8 cellular contexts compared by ENCODE assay signal in the genomic region with DNA sequence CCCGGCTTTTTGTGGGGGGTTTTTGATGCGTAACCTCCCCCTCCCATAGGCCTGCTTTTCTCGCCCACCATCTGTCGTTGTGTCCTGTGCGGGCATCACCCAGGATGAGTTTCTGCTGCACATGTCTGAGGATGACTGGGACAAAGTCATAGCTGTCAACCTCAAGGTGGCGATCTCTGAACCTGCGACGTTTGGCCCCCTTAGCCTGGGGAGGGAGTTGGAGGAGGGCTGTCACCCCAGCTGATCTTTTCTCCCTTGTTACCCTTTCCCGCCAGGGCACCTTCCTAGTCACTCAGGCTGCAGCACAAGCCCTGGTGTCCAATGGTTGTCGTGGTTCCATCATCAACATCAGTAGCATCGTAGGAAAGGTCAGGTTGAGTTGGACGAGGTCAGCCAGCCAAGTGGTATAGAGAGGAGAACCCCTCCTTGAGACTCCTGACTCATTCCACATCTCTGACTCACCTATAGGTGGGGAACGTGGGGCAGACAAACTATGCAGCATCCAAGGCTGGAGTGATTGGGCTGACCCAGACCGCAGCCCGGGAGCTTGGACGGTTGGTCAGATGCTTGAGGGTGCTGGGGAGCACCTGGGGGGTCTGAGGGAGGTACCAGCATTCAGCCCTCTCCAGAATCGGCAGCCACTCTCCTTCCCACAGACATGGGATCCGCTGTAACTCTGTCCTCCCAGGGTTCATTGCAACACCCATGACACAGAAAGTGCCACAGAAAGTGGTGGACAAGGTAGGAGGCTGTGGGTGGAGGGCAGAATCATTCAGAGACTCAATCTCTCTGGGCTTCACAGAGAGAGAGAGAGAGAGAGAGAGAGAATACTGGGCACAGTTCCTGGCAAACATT. TPM values are rescaled to one million over a fixed set of nuclear protein-coding genes. Genes with fewer than 3 reads are reported as not detected.
DNase-seq lines count a peak whose midpoint lies in the region; ATAC-seq and TF ChIP-seq lines count a peak whose summit lies in the region.

No MANE protein-coding gene starts in this region.

- peak overlapping the region; percentile 77 for H3K4me3 ChIP-seq in iPS-18a (ENCODE audit: low read length)

- H3K27ac ChIP-seq in iPS-18a (ENCODE audit: low read length): no peak overlapping the region

- H3K4me1 Mint-ChIP-seq in Calu3 (ENCODE audit: low read depth, unreplicated experiment): peaks cover 63% of the 10 kb centered on the region
- peaks cover 61% of the 10 kb centered on the region for H3K4me1 Mint-ChIP-seq in activated T-helper 2 cell treated with anti-CD3 and anti-CD28 coated beads, Interferon-gamma antibody, Interleukin-2, Interleukin-4, amounts not matched to agents 10 μg/mL and 5 μg/mL and 100 μg/mL, durations not matched to agents 14 hours and 24 hours and 36 hours (ENCODE audit: low read depth)
- H3K4me1 Mint-ChIP-seq in stimulated activated effector memory CD8-positive, alpha-beta T cell treated with anti-CD3 and anti-CD28 coated beads, Interleukin-12 subunit alpha, Interleukin-12 subunit beta, amount 100 ng/mL, for 72 hours: peaks cover 84% of the 10 kb centered on the region

- CTCF ChIA-PET in Calu3 (lab: Charles Lee): interaction anchor here (0.5 to 1.5 kb wide), 6 partner anchors 15 to 234 kb away, joined by 3 to 7 read pairs (median 4); no protein-coding TSS in a partner anchor

- H3K27me3 Mint-ChIP-seq in Calu3 (ENCODE audit: unreplicated experiment): no peaks in the 10 kb centered on the region
- H3K27me3 Mint-ChIP-seq in activated T-helper 2 cell treated with anti-CD3 and anti-CD28 coated beads, Interferon-gamma antibody, Interleukin-2, Interleukin-4, amounts not matched to agents 10 μg/mL and 5 μg/mL and 100 μg/mL, durations not matched to agents 14 hours and 24 hours and 36 hours (ENCODE audit: low read depth): no peaks in the 10 kb centered on the region

- peak; percentile 61 for DNase-seq in Calu3
- DNase-seq in activated T-helper 2 cell treated with anti-CD3 and anti-CD28 coated beads, Interferon-gamma antibody, Interleukin-2, Interleukin-4, amounts not matched to agents 10 μg/mL and 5 μg/mL and 100 μg/mL, durations not matched to agents 14 hours and 24 hours and 36 hours (ENCODE audit: low spot score): no peak
- DNase-seq in stimulated activated effector memory CD8-positive, alpha-beta T cell treated with anti-CD3 and anti-CD28 coated beads, Interleukin-12 subunit alpha, Interleukin-12 subunit beta, amount 100 ng/mL, for 72 hours (ENCODE audit: low spot score in 2 of 2): peak; percentile 57 to 88

- H3K27me3 ChIP-seq in iPS-18a (ENCODE audit: control insufficient read depth, insufficient read depth, low read length): peaks cover 31% of the 10 kb centered on the region

- peak overlapping the region; percentile 81 for H3K27ac Mint-ChIP-seq in Calu3 (ENCODE audit: unreplicated experiment)
- peak overlapping the region; percentile 97 for H3K27ac Mint-ChIP-seq in activated T-helper 2 cell treated with anti-CD3 and anti-CD28 coated beads, Interferon-gamma antibody, Interleukin-2, Interleukin-4, amounts not matched to agents 10 μg/mL and 5 μg/mL and 100 μg/mL, durations not matched to agents 14 hours and 24 hours and 36 hours
- peak overlapping the region; percentile 98 for H3K27ac Mint-ChIP-seq in stimulated activated effector memory CD8-positive, alpha-beta T cell treated with anti-CD3 and anti-CD28 coated beads, Interleukin-12 subunit alpha, Interleukin-12 subunit beta, amount 100 ng/mL, for 72 hours

- peaks cover 17% of the 10 kb centered on the region for H3K4me1 ChIP-seq in iPS-18a (ENCODE audit: control insufficient read depth, low read depth, low read length)

- peak; percentile 78 for ATAC-seq in stimulated activated effector memory CD8-positive, alpha-beta T cell treated with anti-CD3 and anti-CD28 coated beads, Interleukin-12 subunit alpha, Interleukin-12 subunit beta, amount 100 ng/mL, for 72 hours
- no peak for ATAC-seq in GM18519 (IDR thresholded peaks at IDR 0.05; ENCODE audit: low FRiP score, unreplicated experiment)
- no peak for ATAC-seq in GM21576 (IDR thresholded peaks at IDR 0.05; ENCODE audit: unreplicated experiment)
- no peak for ATAC-seq in HG03095 (IDR thresholded peaks at IDR 0.05; ENCODE audit: unreplicated experiment)

- no peak for TF ChIP-seq EP300 in Ishikawa (IDR thresholded peaks at IDR 0.05; ENCODE audit: borderline replicate concordance)

- no peak for TF ChIP-seq RAD21 in Ishikawa (IDR thresholded peaks at IDR 0.05; ENCODE audit: low read depth)

- no peak for TF ChIP-seq CTCF in Calu3 (IDR thresholded peaks at IDR 0.05; ENCODE audit: unreplicated experiment)

- no TSS peak for BruUV-seq in Calu3 (replicated peaks; lab: Mats Ljungman, UMichigan)

- no peaks in the 10 kb centered on the region for H3K9me3 Mint-ChIP-seq in Calu3 (ENCODE audit: low read depth, unreplicated experiment)
- H3K9me3 Mint-ChIP-seq in activated T-helper 2 cell treated with anti-CD3 and anti-CD28 coated beads, Interferon-gamma antibody, Interleukin-2, Interleukin-4, amounts not matched to agents 10 μg/mL and 5 μg/mL and 100 μg/mL, durations not matched to agents 14 hours and 24 hours and 36 hours: no peaks in the 10 kb centered on the region
- H3K9me3 Mint-ChIP-seq in stimulated activated effector memory CD8-positive, alpha-beta T cell treated with anti-CD3 and anti-CD28 coated beads, Interleukin-12 subunit alpha, Interleukin-12 subunit beta, amount 100 ng/mL, for 72 hours: no peaks in the 10 kb centered on the region

- peaks cover 87% of the 10 kb centered on the region for H3K36me3 Mint-ChIP-seq in Calu3 (ENCODE audit: insufficient read depth, unreplicated experiment)
- peaks cover 48% of the 10 kb centered on the region for H3K36me3 Mint-ChIP-seq in activated T-helper 2 cell treated with anti-CD3 and anti-CD28 coated beads, Interferon-gamma antibody, Interleukin-2, Interleukin-4, amounts not matched to agents 10 μg/mL and 5 μg/mL and 100 μg/mL, durations not matched to agents 14 hours and 24 hours and 36 hours (ENCODE audit: low read depth)
- peaks cover 78% of the 10 kb centered on the region for H3K36me3 Mint-ChIP-seq in stimulated activated effector memory CD8-positive, alpha-beta T cell treated with anti-CD3 and anti-CD28 coated beads, Interleukin-12 subunit alpha, Interleukin-12 subunit beta, amount 100 ng/mL, for 72 hours

- H3K36me3 ChIP-seq in iPS-18a (ENCODE audit: control insufficient read depth, low read depth, low read length): peaks cover 23% of the 10 kb centered on the region

- peak overlapping the region; percentile 49 for H3K9ac ChIP-seq in iPS-18a (ENCODE audit: low read length)

- intact Hi-C loops in Calu3 (cut with micrococcal nuclease; ENCODE audit: unreplicated experiment): loop anchor here (5.0 kb wide), 1 partner anchor 42 kb away; no protein-coding TSS in a partner anchor
- intact Hi-C loops in activated T-helper 2 cell treated with anti-CD3 and anti-CD28 coated beads, Interferon-gamma antibody, Interleukin-2, Interleukin-4, amounts not matched to agents 10 μg/mL and 5 μg/mL and 100 μg/mL, durations not matched to agents 14 hours and 24 hours and 36 hours (cut with micrococcal nuclease): loop anchor here (1.0 to 10.0 kb wide), 3 partner anchors 44 to 361 kb away; a partner anchor contains a TSS

- no peaks in the 10 kb centered on the region for H3K9me3 ChIP-seq in iPS-18a (ENCODE audit: control insufficient read depth, low read depth, low read length)

- H3K4me3 Mint-ChIP-seq in Calu3 (ENCODE audit: low read depth, unreplicated experiment): peak overlapping the region; percentile 97
- H3K4me3 Mint-ChIP-seq in activated T-helper 2 cell treated with anti-CD3 and anti-CD28 coated beads, Interferon-gamma antibody, Interleukin-2, Interleukin-4, amounts not matched to agents 10 μg/mL and 5 μg/mL and 100 μg/mL, durations not matched to agents 14 hours and 24 hours and 36 hours (ENCODE audit: low read depth): peak overlapping the region; percentile 100
- peak overlapping the region; percentile 92 for H3K4me3 Mint-ChIP-seq in stimulated activated effector memory CD8-positive, alpha-beta T cell treated with anti-CD3 and anti-CD28 coated beads, Interleukin-12 subunit alpha, Interleukin-12 subunit beta, amount 100 ng/mL, for 72 hours

TF ChIP-seq in Ishikawa, 13 proteins besides CTCF, POLR2A, EP300 and RAD21:
- TF ChIP-seq NFIC (IDR thresholded peaks at IDR 0.05) (no peak), TEAD4 (IDR thresholded peaks at IDR 0.05) (peak; percentile 32; the same call in 1 of the 2 replicates)

RNA-seq across cellular contexts. Expression of a gene that starts 0.9 kb away (rescaled TPM):
- 40.4 and 41.7 TPM in 2 replicates for total RNA-seq in Calu3 (2022)
- total RNA-seq in activated T-helper 2 cell treated with anti-CD3 and anti-CD28 coated beads, Interferon-gamma antibody, Interleukin-2, Interleukin-4, amounts not matched to agents 10 μg/mL and 5 μg/mL and 100 μg/mL, durations not matched to agents 14 hours and 24 hours and 36 hours: 14.7 and 18.2 TPM in 2 replicates

RNA-seq across cellular contexts. Expression of a gene that starts 2.9 kb away (rescaled TPM):
- total RNA-seq in Calu3 (2022): 53.9 and 58.9 TPM in 2 replicates
- 46.0 and 46.1 TPM in 2 replicates for total RNA-seq in activated T-helper 2 cell treated with anti-CD3 and anti-CD28 coated beads, Interferon-gamma antibody, Interleukin-2, Interleukin-4, amounts not matched to agents 10 μg/mL and 5 μg/mL and 100 μg/mL, durations not matched to agents 14 hours and 24 hours and 36 hours

RNA-seq across cellular contexts. Expression of a gene that starts 4.7 kb away (rescaled TPM):
- total RNA-seq in Calu3 (2022): 188 and 201 TPM in 2 replicates
- total RNA-seq in activated T-helper 2 cell treated with anti-CD3 and anti-CD28 coated beads, Interferon-gamma antibody, Interleukin-2, Interleukin-4, amounts not matched to agents 10 μg/mL and 5 μg/mL and 100 μg/mL, durations not matched to agents 14 hours and 24 hours and 36 hours: 63.8 and 69.6 TPM in 2 replicates

RNA-seq across cellular contexts. Expression of a gene that starts 4.9 kb away (rescaled TPM):
- 78.2 and 78.3 TPM in 2 replicates for total RNA-seq in Calu3 (2022)
- 47.8 and 50.0 TPM in 2 replicates for total RNA-seq in activated T-helper 2 cell treated with anti-CD3 and anti-CD28 coated beads, Interferon-gamma antibody, Interleukin-2, Interleukin-4, amounts not matched to agents 10 μg/mL and 5 μg/mL and 100 μg/mL, durations not matched to agents 14 hours and 24 hours and 36 hours

RNA-seq across cellular contexts. Expression of a gene that starts 13.1 kb away (rescaled TPM):
- 1.8 TPM in 2 replicates for total RNA-seq in Calu3 (2022)
- 0.34 and 0.37 TPM in 2 replicates for total RNA-seq in activated T-helper 2 cell treated with anti-CD3 and anti-CD28 coated beads, Interferon-gamma antibody, Interleukin-2, Interleukin-4, amounts not matched to agents 10 μg/mL and 5 μg/mL and 100 μg/mL, durations not matched to agents 14 hours and 24 hours and 36 hours
